12 cellular contexts compared by ENCODE assay signal in genomic region chr10:45308707-45309106, GRCh38. TPM values are rescaled to one million over a fixed set of nuclear protein-coding genes. Genes with fewer than 3 reads are reported as not detected.
DNase-seq lines count a peak whose midpoint lies in the region; ATAC-seq and TF ChIP-seq lines count a peak whose summit lies in the region.
"Had no signal": no experiment of that assay in that cellular context is flagged by ENCODE, and none has a peak within 500 bp of the region (broad histone marks: within the 10 kb centered on the region; RNA-seq: fewer than 3 reads in every experiment).

No MANE protein-coding gene starts in this region.

- H3K27me3 Mint-ChIP-seq in activated CD4-positive, alpha-beta T cell treated with anti-CD3 and anti-CD28 coated beads, Interleukin-2, amount 10 ng/mL, durations not matched to agents 24 days and 14 days, result peaks cover 40% of the 10 kb centered on the region
- H3K27me3 Mint-ChIP-seq in activated CD8-positive, alpha-beta memory T cell treated with anti-CD3 and anti-CD28 coated beads, Interleukin-2, amount 10 ng/mL, durations not matched to agents 7 days and 5 days, result peaks cover 40% of the 10 kb centered on the region

- CTCF ChIA-PET in activated CD8-positive, alpha-beta memory T cell treated with anti-CD3 and anti-CD28 coated beads, Interleukin-2, amount 10 ng/mL, durations not matched to agents 7 days and 5 days (lab: Charles Lee), result interaction anchor here (1.0 kb wide), 2 partner anchors 144 to 156 kb away, joined by 3 to 4 read pairs; no protein-coding TSS in a partner anchor

- peak; percentile 34; the same call in 1 of the 2 replicates for TF ChIP-seq CTCF in VCaP (conservative IDR thresholded peaks at IDR 0.05)

- no peak overlapping the region for H3K27ac ChIP-seq in VCaP

- peak; percentile 58 for DNase-seq in activated CD4-positive, alpha-beta T cell treated with anti-CD3 and anti-CD28 coated beads, Interleukin-2, amount 10 ng/mL, durations not matched to agents 24 days and 14 days
- DNase-seq in activated CD4-positive, alpha-beta T cell treated with anti-CD3 and anti-CD28 coated beads for 4 hours, result no peak
- DNase-seq in Kasumi-1 (lab: John Stamatoyannopoulos, UW) (peak; percentile 82 to 85), middle frontal gyrus (ENCODE audit: extremely low spot score, low spot score) (no peak), occipital lobe (lab: John Stamatoyannopoulos, UW) (no peak)
- DNase-seq in stimulated activated effector memory CD8-positive, alpha-beta T cell treated with anti-CD3 and anti-CD28 coated beads, Interleukin-12 subunit alpha, Interleukin-12 subunit beta, amount 100 ng/mL, for 72 hours (ENCODE audit: low spot score in 2 of 2), result no peak
- DNase-seq in activated CD8-positive, alpha-beta memory T cell treated with anti-CD3 and anti-CD28 coated beads, Interleukin-2, amount 10 ng/mL, durations not matched to agents 7 days and 5 days, result no peak
- DNase-seq: activated naive CD4-positive, alpha-beta T cell treated with anti-CD3 and anti-CD28 coated beads, Interleukin-2, amount 10 ng/mL, durations not matched to agents 7 days and 5 days; NCI-H1694 treated with DMSO at 0.1 percent for 48 hours had no signal

- intact Hi-C loops in activated CD4-positive, alpha-beta T cell treated with anti-CD3 and anti-CD28 coated beads, Interleukin-2, amount 10 ng/mL, durations not matched to agents 24 days and 14 days (cut with micrococcal nuclease), result no loop called here

- no peaks in the 10 kb centered on the region for H3K4me1 Mint-ChIP-seq in activated CD4-positive, alpha-beta T cell treated with anti-CD3 and anti-CD28 coated beads, Interleukin-2, amount 10 ng/mL, durations not matched to agents 24 days and 14 days
- no peaks in the 10 kb centered on the region for H3K4me1 Mint-ChIP-seq in stimulated activated effector memory CD8-positive, alpha-beta T cell treated with anti-CD3 and anti-CD28 coated beads, Interleukin-12 subunit alpha, Interleukin-12 subunit beta, amount 100 ng/mL, for 72 hours
- no peaks in the 10 kb centered on the region for H3K4me1 Mint-ChIP-seq in activated CD8-positive, alpha-beta memory T cell treated with anti-CD3 and anti-CD28 coated beads, Interleukin-2, amount 10 ng/mL, durations not matched to agents 7 days and 5 days
- H3K4me1 Mint-ChIP-seq: activated naive CD4-positive, alpha-beta T cell treated with anti-CD3 and anti-CD28 coated beads, Interleukin-2, amount 10 ng/mL, durations not matched to agents 7 days and 5 days had no signal

- no peak overlapping the region for H3K4me3 Mint-ChIP-seq in activated CD4-positive, alpha-beta T cell treated with anti-CD3 and anti-CD28 coated beads, Interleukin-2, amount 10 ng/mL, durations not matched to agents 24 days and 14 days
- no peak overlapping the region for H3K4me3 Mint-ChIP-seq in stimulated activated effector memory CD8-positive, alpha-beta T cell treated with anti-CD3 and anti-CD28 coated beads, Interleukin-12 subunit alpha, Interleukin-12 subunit beta, amount 100 ng/mL, for 72 hours
- no peak overlapping the region for H3K4me3 Mint-ChIP-seq in activated CD8-positive, alpha-beta memory T cell treated with anti-CD3 and anti-CD28 coated beads, Interleukin-2, amount 10 ng/mL, durations not matched to agents 7 days and 5 days
- H3K4me3 Mint-ChIP-seq: activated naive CD4-positive, alpha-beta T cell treated with anti-CD3 and anti-CD28 coated beads, Interleukin-2, amount 10 ng/mL, durations not matched to agents 7 days and 5 days had no signal

- H3K36me3 Mint-ChIP-seq in activated CD4-positive, alpha-beta T cell treated with anti-CD3 and anti-CD28 coated beads, Interleukin-2, amount 10 ng/mL, durations not matched to agents 24 days and 14 days (ENCODE audit: low read depth), result no peaks in the 10 kb centered on the region
- no peaks in the 10 kb centered on the region for H3K36me3 Mint-ChIP-seq in stimulated activated effector memory CD8-positive, alpha-beta T cell treated with anti-CD3 and anti-CD28 coated beads, Interleukin-12 subunit alpha, Interleukin-12 subunit beta, amount 100 ng/mL, for 72 hours
- peaks cover 3% of the 10 kb centered on the region for H3K36me3 Mint-ChIP-seq in activated CD8-positive, alpha-beta memory T cell treated with anti-CD3 and anti-CD28 coated beads, Interleukin-2, amount 10 ng/mL, durations not matched to agents 7 days and 5 days
- H3K36me3 Mint-ChIP-seq: activated naive CD4-positive, alpha-beta T cell treated with anti-CD3 and anti-CD28 coated beads, Interleukin-2, amount 10 ng/mL, durations not matched to agents 7 days and 5 days had no signal

- ATAC-seq in stimulated activated effector memory CD8-positive, alpha-beta T cell treated with anti-CD3 and anti-CD28 coated beads, Interleukin-12 subunit alpha, Interleukin-12 subunit beta, amount 100 ng/mL, for 72 hours, result peak; percentile 26
- ATAC-seq in activated CD8-positive, alpha-beta memory T cell treated with anti-CD3 and anti-CD28 coated beads, Interleukin-2, amount 10 ng/mL, durations not matched to agents 7 days and 5 days, result no peak

- no peak overlapping the region for H3K27ac Mint-ChIP-seq in activated CD4-positive, alpha-beta T cell treated with anti-CD3 and anti-CD28 coated beads, Interleukin-2, amount 10 ng/mL, durations not matched to agents 24 days and 14 days
- no peak overlapping the region for H3K27ac Mint-ChIP-seq in stimulated activated effector memory CD8-positive, alpha-beta T cell treated with anti-CD3 and anti-CD28 coated beads, Interleukin-12 subunit alpha, Interleukin-12 subunit beta, amount 100 ng/mL, for 72 hours
- H3K27ac Mint-ChIP-seq in activated CD8-positive, alpha-beta memory T cell treated with anti-CD3 and anti-CD28 coated beads, Interleukin-2, amount 10 ng/mL, durations not matched to agents 7 days and 5 days, result no peak overlapping the region
- H3K27ac Mint-ChIP-seq: activated naive CD4-positive, alpha-beta T cell treated with anti-CD3 and anti-CD28 coated beads, Interleukin-2, amount 10 ng/mL, durations not matched to agents 7 days and 5 days had no signal

- H3K9me3 Mint-ChIP-seq in activated CD4-positive, alpha-beta T cell treated with anti-CD3 and anti-CD28 coated beads, Interleukin-2, amount 10 ng/mL, durations not matched to agents 24 days and 14 days, result peaks cover 8% of the 10 kb centered on the region
- H3K9me3 Mint-ChIP-seq in stimulated activated effector memory CD8-positive, alpha-beta T cell treated with anti-CD3 and anti-CD28 coated beads, Interleukin-12 subunit alpha, Interleukin-12 subunit beta, amount 100 ng/mL, for 72 hours, result peaks cover 19% of the 10 kb centered on the region
- H3K9me3 Mint-ChIP-seq in activated CD8-positive, alpha-beta memory T cell treated with anti-CD3 and anti-CD28 coated beads, Interleukin-2, amount 10 ng/mL, durations not matched to agents 7 days and 5 days (ENCODE audit: low read depth), result no peaks in the 10 kb centered on the region
- H3K9me3 Mint-ChIP-seq: activated naive CD4-positive, alpha-beta T cell treated with anti-CD3 and anti-CD28 coated beads, Interleukin-2, amount 10 ng/mL, durations not matched to agents 7 days and 5 days had no signal

RNA-seq across cellular contexts. Expression of gene OR13A1, which starts 6.7 kb away (rescaled TPM):
- total RNA-seq in activated CD4-positive, alpha-beta T cell treated with anti-CD3 and anti-CD28 coated beads, Interleukin-2, amount 10 ng/mL, durations not matched to agents 24 days and 14 days, result not detected in 2 replicates
- not detected for total RNA-seq in activated CD8-positive, alpha-beta memory T cell treated with anti-CD3 and anti-CD28 coated beads, Interleukin-2, amount 10 ng/mL, durations not matched to agents 7 days and 5 days
- total RNA-seq in occipital lobe, result not detected
- total RNA-seq: mesenteric fat pad, temporal lobe had no signal

Comparison
In these comparisons a context has a peak if more than half of its experiments do, and no peak if none do; other contexts are left out.
1. DNase-seq: peak in activated CD4-positive, alpha-beta T cell treated with anti-CD3 and anti-CD28 coated beads, Interleukin-2, amount 10 ng/mL, durations not matched to agents 24 days and 14 days (single experiment) and Kasumi-1 (2 of 2); none in activated CD4-positive, alpha-beta T cell treated with anti-CD3 and anti-CD28 coated beads for 4 hours (0 of 2), stimulated activated effector memory CD8-positive, alpha-beta T cell treated with anti-CD3 and anti-CD28 coated beads, Interleukin-12 subunit alpha, Interleukin-12 subunit beta, amount 100 ng/mL, for 72 hours (0 of 2), middle frontal gyrus (single experiment), activated CD8-positive, alpha-beta memory T cell treated with anti-CD3 and anti-CD28 coated beads, Interleukin-2, amount 10 ng/mL, durations not matched to agents 7 days and 5 days (single experiment) and occipital lobe (single experiment).